21 cellular contexts compared by ENCODE assay signal in genomic region chr16:881219-882097, GRCh38.
"Had no signal": no experiment of that assay in that cellular context is flagged by ENCODE, and none has a peak within 500 bp of the region (broad histone marks: within the 10 kb centered on the region; RNA-seq: fewer than 3 reads in every experiment).

No MANE protein-coding gene starts in this region.

- H3K36me3 ChIP-seq: neutrophil, WERI-Rb-1 had no signal

- DNase-seq: activated CD4-positive, alpha-beta memory T cell treated with anti-CD3 and anti-CD28 coated beads, Interleukin-2, amount 10 ng/mL, durations not matched to agents 7 days and 5 days; activated CD4-positive, alpha-beta T cell treated with anti-CD3 and anti-CD28 coated beads for 36 hours; activated effector memory CD4-positive, alpha-beta T cell treated with anti-CD3 and anti-CD28 coated beads, Interleukin-2, amount 50 U/mL, for 16 hours; activated T-cell treated with anti-CD3 and anti-CD28 coated beads, Interleukin-2, amount 50 U/mL, for 4 hours; amniotic stem cell; effector CD8-positive, alpha-beta T cell; foreskin keratinocyte; glutamatergic neuron; kidney glomerular epithelial cell; mammary epithelial cell; stimulated activated CD4-positive, alpha-beta T cell treated with anti-CD3 and anti-CD28 coated beads, Interleukin-4, amount 100 ng/mL, for 24 hours; WERI-Rb-1 had no signal

- H3K4me3 ChIP-seq: skin epidermis, suprapubic skin had no signal

- H3K9me3 ChIP-seq: neutrophil, suprapubic skin had no signal

- ATAC-seq: activated CD4-positive, alpha-beta T cell treated with anti-CD3 and anti-CD28 coated beads for 36 hours; activated T-cell treated with anti-CD3 and anti-CD28 coated beads, Interleukin-2, amount 50 U/mL, for 4 hours; foreskin keratinocyte; naive thymus-derived CD8-positive, alpha-beta T cell had no signal

- H3K27me3 Mint-ChIP-seq: activated CD4-positive, alpha-beta memory T cell treated with anti-CD3 and anti-CD28 coated beads, Interleukin-2, amount 10 ng/mL, durations not matched to agents 7 days and 5 days; activated CD4-positive, alpha-beta T cell treated with anti-CD3 and anti-CD28 coated beads for 36 hours; activated naive CD8-positive, alpha-beta T cell; brain; naive thymus-derived CD8-positive, alpha-beta T cell; stimulated activated naive CD8-positive, alpha-beta T cell treated with anti-CD3 and anti-CD28 coated beads, Interleukin-15, Interleukin-2, amounts not matched to agents 100 ng/mL and 50 ng/mL, for 24 hours; type B pancreatic cell had no signal

- H3K4me3 Mint-ChIP-seq: activated CD4-positive, alpha-beta memory T cell treated with anti-CD3 and anti-CD28 coated beads, Interleukin-2, amount 10 ng/mL, durations not matched to agents 7 days and 5 days; activated CD4-positive, alpha-beta T cell treated with anti-CD3 and anti-CD28 coated beads for 36 hours; activated naive CD8-positive, alpha-beta T cell; activated T-cell treated with anti-CD3 and anti-CD28 coated beads, Interleukin-2, amount 50 U/mL, for 4 hours; brain; naive thymus-derived CD8-positive, alpha-beta T cell; stimulated activated naive CD8-positive, alpha-beta T cell treated with anti-CD3 and anti-CD28 coated beads, Interleukin-15, Interleukin-2, amounts not matched to agents 100 ng/mL and 50 ng/mL, for 24 hours; T-helper 1 cell treated with Interleukin-12 subunit alpha and Interleukin-12 subunit beta and Interleukin-4 antibody, amounts not matched to agents 30 μg/mL and 1 μg/mL, for 36 hours; type B pancreatic cell had no signal

- H3K27ac Mint-ChIP-seq: activated CD4-positive, alpha-beta memory T cell treated with anti-CD3 and anti-CD28 coated beads, Interleukin-2, amount 10 ng/mL, durations not matched to agents 7 days and 5 days; activated CD4-positive, alpha-beta T cell treated with anti-CD3 and anti-CD28 coated beads for 36 hours; activated naive CD8-positive, alpha-beta T cell; brain; stimulated activated naive CD8-positive, alpha-beta T cell treated with anti-CD3 and anti-CD28 coated beads, Interleukin-15, Interleukin-2, amounts not matched to agents 100 ng/mL and 50 ng/mL, for 24 hours; T-helper 1 cell treated with Interleukin-12 subunit alpha and Interleukin-12 subunit beta and Interleukin-4 antibody, amounts not matched to agents 30 μg/mL and 1 μg/mL, for 36 hours; type B pancreatic cell had no signal

- H3K4me1 ChIP-seq: foreskin keratinocyte had no signal

- H3K4me1 Mint-ChIP-seq: activated CD4-positive, alpha-beta memory T cell treated with anti-CD3 and anti-CD28 coated beads, Interleukin-2, amount 10 ng/mL, durations not matched to agents 7 days and 5 days; activated CD4-positive, alpha-beta T cell treated with anti-CD3 and anti-CD28 coated beads for 36 hours; brain had no signal

- H3K27me3 ChIP-seq: neutrophil, suprapubic skin had no signal

- H3K27ac ChIP-seq: foreskin keratinocyte, neutrophil, skin epidermis, suprapubic skin, WERI-Rb-1 had no signal

- H3K36me3 Mint-ChIP-seq: activated naive CD8-positive, alpha-beta T cell; type B pancreatic cell had no signal

- H3K9me3 Mint-ChIP-seq: activated CD4-positive, alpha-beta memory T cell treated with anti-CD3 and anti-CD28 coated beads, Interleukin-2, amount 10 ng/mL, durations not matched to agents 7 days and 5 days; activated T-cell treated with anti-CD3 and anti-CD28 coated beads, Interleukin-2, amount 50 U/mL, for 4 hours; stimulated activated naive CD8-positive, alpha-beta T cell treated with anti-CD3 and anti-CD28 coated beads, Interleukin-15, Interleukin-2, amounts not matched to agents 100 ng/mL and 50 ng/mL, for 24 hours; T-helper 1 cell treated with Interleukin-12 subunit alpha and Interleukin-12 subunit beta and Interleukin-4 antibody, amounts not matched to agents 30 μg/mL and 1 μg/mL, for 36 hours; type B pancreatic cell had no signal
